31 cellular contexts compared by ENCODE assay signal in genomic region chr17:65307366-65308316, GRCh38.
"Had no signal": no experiment of that assay in that cellular context is flagged by ENCODE, and none has a peak within 500 bp of the region (broad histone marks: within the 10 kb centered on the region; RNA-seq: fewer than 3 reads in every experiment).

No MANE protein-coding gene starts in this region.

- DNase-seq: dermis blood vessel endothelial cell; effector memory CD4-positive, alpha-beta T cell; erythroblast; esophagus squamous epithelium; glutamatergic neuron; heart right ventricle; hippocampal formation; left cardiac atrium; left lung; mesenchymal stem cell; mucosa of descending colon; naive B cell; nucleus accumbens; posterior cingulate gyrus; psoas muscle; right cardiac atrium; spleen; stimulated activated CD4-positive, alpha-beta T cell treated with anti-CD3 and anti-CD28 coated beads, Interleukin-4, amount 100 ng/mL, for 4 hours; upper lobe of left lung; uterus had no signal

- H3K4me2 ChIP-seq: neural progenitor cell had no signal

- H3K27ac ChIP-seq: coronary artery, esophagus squamous epithelium, heart right ventricle, left lung, neural progenitor cell, psoas muscle, skin epidermis, spleen, thoracic aorta, tibial nerve, upper lobe of left lung, uterus had no signal

- H3K4me3 ChIP-seq: coronary artery, esophagus squamous epithelium, heart right ventricle, left lung, mucosa of descending colon, neural progenitor cell, psoas muscle, skin epidermis, spleen, thoracic aorta, tibial nerve, upper lobe of left lung, uterus had no signal

- H3K4me1 Mint-ChIP-seq: naive B cell; stimulated activated memory B cell treated with anti-CD40 and anti-IgM and Interleukin-4, amounts not matched to agents 10 μg/mL and 1 μg/mL and 100 μg/mL, for 72 hours had no signal

- H3K27me3 ChIP-seq: left lung, neural progenitor cell, tibial nerve, upper lobe of left lung, uterus had no signal

- H3K4me3 Mint-ChIP-seq: mesothelial cell of epicardium; natural killer cell treated with Interleukin-12 subunit alpha and Interleukin-12 subunit beta and Interleukin-15 and Interleukin-18, amount 100 ng/mL, for 72 hours; neural progenitor cell; stimulated activated memory B cell treated with anti-CD40 and anti-IgM and Interleukin-4, amounts not matched to agents 10 μg/mL and 1 μg/mL and 100 μg/mL, for 72 hours; stimulated activated naive CD8-positive, alpha-beta T cell treated with anti-CD3 and anti-CD28 coated beads, Interleukin-15, Interleukin-2, amounts not matched to agents 100 ng/mL and 50 ng/mL, for 24 hours had no signal

- H3K9me3 Mint-ChIP-seq: mesothelial cell of epicardium; natural killer cell treated with Interleukin-12 subunit alpha and Interleukin-12 subunit beta and Interleukin-15 and Interleukin-18, amount 100 ng/mL, for 72 hours; stimulated activated memory B cell treated with anti-CD40 and anti-IgM and Interleukin-4, amounts not matched to agents 10 μg/mL and 1 μg/mL and 100 μg/mL, for 72 hours; stimulated activated naive CD8-positive, alpha-beta T cell treated with anti-CD3 and anti-CD28 coated beads, Interleukin-15, Interleukin-2, amounts not matched to agents 100 ng/mL and 50 ng/mL, for 24 hours had no signal

- H3K36me3 ChIP-seq: esophagus squamous epithelium, heart right ventricle, left lung, neural progenitor cell, spleen, thoracic aorta, tibial nerve, upper lobe of left lung, uterus had no signal

- H3K9ac ChIP-seq: neural progenitor cell had no signal

- FAIRE-seq: endometrium, islet of Langerhans had no signal

- H2AFZ ChIP-seq: neural progenitor cell had no signal

- H3K27ac Mint-ChIP-seq: mesothelial cell of epicardium; natural killer cell treated with Interleukin-12 subunit alpha and Interleukin-12 subunit beta and Interleukin-15 and Interleukin-18, amount 100 ng/mL, for 72 hours; neural progenitor cell; stimulated activated memory B cell treated with anti-CD40 and anti-IgM and Interleukin-4, amounts not matched to agents 10 μg/mL and 1 μg/mL and 100 μg/mL, for 72 hours; stimulated activated naive CD8-positive, alpha-beta T cell treated with anti-CD3 and anti-CD28 coated beads, Interleukin-15, Interleukin-2, amounts not matched to agents 100 ng/mL and 50 ng/mL, for 24 hours had no signal

- H3K4me1 ChIP-seq: esophagus squamous epithelium, heart right ventricle, left lung, neural progenitor cell, psoas muscle, spleen, tibial nerve, uterus had no signal

- ATAC-seq: heart right ventricle; left cardiac atrium; left lung; mucosa of descending colon; natural killer cell treated with Interleukin-12 subunit alpha and Interleukin-12 subunit beta and Interleukin-15 and Interleukin-18, amount 100 ng/mL, for 72 hours; psoas muscle; right cardiac atrium; stimulated activated memory B cell treated with anti-CD40 and anti-IgM and Interleukin-4, amounts not matched to agents 10 μg/mL and 1 μg/mL and 100 μg/mL, for 72 hours had no signal

- H3K36me3 Mint-ChIP-seq: mesothelial cell of epicardium; naive B cell; natural killer cell treated with Interleukin-12 subunit alpha and Interleukin-12 subunit beta and Interleukin-15 and Interleukin-18, amount 100 ng/mL, for 72 hours; stimulated activated memory B cell treated with anti-CD40 and anti-IgM and Interleukin-4, amounts not matched to agents 10 μg/mL and 1 μg/mL and 100 μg/mL, for 72 hours had no signal

- H3K9me3 ChIP-seq: esophagus squamous epithelium, left lung, mucosa of descending colon, psoas muscle, spleen, thoracic aorta, upper lobe of left lung, uterus had no signal
